Comparison of ENCODE assay signal across 22 cellular contexts in the genomic region with DNA sequence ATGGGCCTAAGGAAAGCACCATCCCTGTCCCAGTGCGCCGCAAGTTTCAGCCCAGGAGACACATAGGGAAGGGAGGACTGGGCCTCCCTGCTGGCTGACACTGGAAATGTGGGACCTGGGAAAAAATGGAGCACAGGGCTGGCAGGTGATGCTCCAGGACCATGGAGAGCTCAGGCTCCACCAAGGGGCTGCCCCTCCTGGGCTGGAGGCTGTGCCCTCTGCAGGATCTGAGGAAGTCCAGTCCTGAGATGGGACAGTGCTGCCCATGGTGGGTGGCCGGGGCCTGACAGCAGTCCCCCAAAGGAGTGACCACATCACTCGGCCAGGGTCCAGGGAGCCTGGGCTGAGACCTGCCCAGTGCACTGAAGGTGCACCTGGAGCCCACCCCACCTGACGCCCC.
DNase-seq lines count a peak whose midpoint lies in the region; ATAC-seq and TF ChIP-seq lines count a peak whose summit lies in the region.
"Had no signal": no experiment of that assay in that cellular context is flagged by ENCODE, and none has a peak within 500 bp of the region (broad histone marks: within the 10 kb centered on the region; RNA-seq: fewer than 3 reads in every experiment).

No MANE protein-coding gene starts in this region.

- WGBS in right cardiac atrium = 63% methylated on average over 5 of the region's 5 CpGs

- no peaks in the 10 kb centered on the region for H3K27me3 ChIP-seq in right cardiac atrium (ENCODE audit: control insufficient read depth, insufficient read depth)
- H3K27me3 ChIP-seq: esophagus squamous epithelium, ovary, tibial nerve had no signal

- H3K4me1 ChIP-seq in HEK293 (ENCODE audit: control insufficient read depth, insufficient read depth, low read length) (no peaks in the 10 kb centered on the region), right cardiac atrium (ENCODE audit: control insufficient read depth, insufficient read depth, low read length) (no peaks in the 10 kb centered on the region)
- H3K4me1 ChIP-seq: esophagus squamous epithelium, heart right ventricle, tibial nerve had no signal

- peak; percentile 3 for DNase-seq in activated CD4-positive, alpha-beta T cell treated with anti-CD3 and anti-CD28 coated beads for 48 hours
- DNase-seq in activated CD4-positive, alpha-beta T cell treated with anti-CD3 and anti-CD28 coated beads for 4 hours = no peak
- DNase-seq in OCI-M1 (lab: John Stamatoyannopoulos, UW) = peak; percentile 18
- DNase-seq in iPS-NIHi11 (ENCODE audit: low spot score) = peak; percentile 7
- no peak for DNase-seq in right cardiac atrium
- no peak for DNase-seq in sciatic nerve (ENCODE audit: low spot score)
- DNase-seq: activated gamma-delta T cell; activated T-cell treated with anti-CD3 and anti-CD28 coated beads, Interleukin-2, amount 50 U/mL, for 24 hours; CD8-positive, alpha-beta T cell; DMS153; endodermal cell; esophagus squamous epithelium; foreskin melanocyte; heart right ventricle; NCI-H1436; NCI-H510A; NK-92 treated with Interleukin-12 subunit alpha and Interleukin-12 subunit beta, amount 100 ng/mL, for 24 hours; ovary; T-helper 1 cell had no signal

- H3K4me3 ChIP-seq in HEK293 (ENCODE audit: low read depth, low read length) = no peak overlapping the region
- H3K4me3 ChIP-seq in right cardiac atrium (ENCODE audit: low read length) = no peak overlapping the region
- H3K4me3 ChIP-seq: esophagus squamous epithelium, heart right ventricle, ovary, tibial nerve had no signal

- intact Hi-C loops in right cardiac atrium (cut with DNase I) = no loop called here
- intact Hi-C loops in sciatic nerve (cut with DNase I) = no loop called here

- no peak for ATAC-seq in right cardiac atrium
- ATAC-seq in sciatic nerve = no peak
- ATAC-seq in GM18498 (IDR thresholded peaks at IDR 0.05; ENCODE audit: unreplicated experiment) = no peak
- ATAC-seq: CD8-positive, alpha-beta T cell; heart right ventricle had no signal

- H3K27ac ChIP-seq in HEK293 (ENCODE audit: extremely low read depth, low read depth, low read length) = no peak overlapping the region
- H3K27ac ChIP-seq in right cardiac atrium (ENCODE audit: low read length) = no peak overlapping the region
- H3K27ac ChIP-seq: esophagus squamous epithelium, heart right ventricle, ovary, tibial nerve had no signal

- no peaks in the 10 kb centered on the region for H3K36me3 ChIP-seq in HEK293 (ENCODE audit: control insufficient read depth in 2 of 2, insufficient read depth in 1 of 2, low read length in 2 of 2)
- H3K36me3 ChIP-seq: esophagus squamous epithelium, heart right ventricle, ovary, tibial nerve had no signal

- H3K9me3 ChIP-seq in HEK293 (ENCODE audit: control insufficient read depth, insufficient read depth, low read depth, low read length) = no peaks in the 10 kb centered on the region
- H3K9me3 ChIP-seq in right cardiac atrium (ENCODE audit: control insufficient read depth, low read length) = no peaks in the 10 kb centered on the region
- H3K9me3 ChIP-seq: esophagus squamous epithelium, heart right ventricle, ovary, tibial nerve had no signal

- POLR2A ChIA-PET in HEK293 (lab: Yijun Ruan, JAX) = no interaction called here

- CTCF ChIA-PET in HEK293 (lab: Yijun Ruan, JAX) = no interaction called here

- TF ChIP-seq CTCF in HEK293 (tag by site-specific recombination; IDR thresholded peaks at IDR 0.05) = no peak

TF ChIP-seq in HEK293, 187 proteins besides CTCF, POLR2A, EP300 and RAD21:
- TF ChIP-seq, protein P1, sequence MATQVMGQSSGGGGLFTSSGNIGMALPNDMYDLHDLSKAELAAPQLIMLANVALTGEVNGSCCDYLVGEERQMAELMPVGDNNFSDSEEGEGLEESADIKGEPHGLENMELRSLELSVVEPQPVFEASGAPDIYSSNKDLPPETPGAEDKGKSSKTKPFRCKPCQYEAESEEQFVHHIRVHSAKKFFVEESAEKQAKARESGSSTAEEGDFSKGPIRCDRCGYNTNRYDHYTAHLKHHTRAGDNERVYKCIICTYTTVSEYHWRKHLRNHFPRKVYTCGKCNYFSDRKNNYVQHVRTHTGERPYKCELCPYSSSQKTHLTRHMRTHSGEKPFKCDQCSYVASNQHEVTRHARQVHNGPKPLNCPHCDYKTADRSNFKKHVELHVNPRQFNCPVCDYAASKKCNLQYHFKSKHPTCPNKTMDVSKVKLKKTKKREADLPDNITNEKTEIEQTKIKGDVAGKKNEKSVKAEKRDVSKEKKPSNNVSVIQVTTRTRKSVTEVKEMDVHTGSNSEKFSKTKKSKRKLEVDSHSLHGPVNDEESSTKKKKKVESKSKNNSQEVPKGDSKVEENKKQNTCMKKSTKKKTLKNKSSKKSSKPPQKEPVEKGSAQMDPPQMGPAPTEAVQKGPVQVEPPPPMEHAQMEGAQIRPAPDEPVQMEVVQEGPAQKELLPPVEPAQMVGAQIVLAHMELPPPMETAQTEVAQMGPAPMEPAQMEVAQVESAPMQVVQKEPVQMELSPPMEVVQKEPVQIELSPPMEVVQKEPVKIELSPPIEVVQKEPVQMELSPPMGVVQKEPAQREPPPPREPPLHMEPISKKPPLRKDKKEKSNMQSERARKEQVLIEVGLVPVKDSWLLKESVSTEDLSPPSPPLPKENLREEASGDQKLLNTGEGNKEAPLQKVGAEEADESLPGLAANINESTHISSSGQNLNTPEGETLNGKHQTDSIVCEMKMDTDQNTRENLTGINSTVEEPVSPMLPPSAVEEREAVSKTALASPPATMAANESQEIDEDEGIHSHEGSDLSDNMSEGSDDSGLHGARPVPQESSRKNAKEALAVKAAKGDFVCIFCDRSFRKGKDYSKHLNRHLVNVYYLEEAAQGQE (tag by site-specific recombination; IDR thresholded peaks at IDR 0.05) = peak; percentile 89
- no peak for TF ChIP-seq BCL11B (tag by site-specific recombination; IDR thresholded peaks at IDR 0.05; ENCODE audit: low read depth)

Comparison
In these comparisons a context has a peak if more than half of its experiments do, and no peak if none do; other contexts are left out.
1. DNase-seq: peak in activated CD4-positive, alpha-beta T cell treated with anti-CD3 and anti-CD28 coated beads for 48 hours (single experiment), OCI-M1 (single experiment) and iPS-NIHi11 (single experiment); none in activated CD4-positive, alpha-beta T cell treated with anti-CD3 and anti-CD28 coated beads for 4 hours (0 of 2), right cardiac atrium (0 of 3) and sciatic nerve (single experiment).